In genomic region chr17:20948984-20949777, GRCh38 we compare ENCODE assay signal across 2 cellular contexts.
TF ChIP-seq lines count a peak whose summit lies in the region.

No MANE protein-coding gene starts in this region.

TF ChIP-seq in HepG2, 621 proteins besides CTCF, POLR2A, EP300 and RAD21:
- TF ChIP-seq FOXO4 (CRISPR knock-in tag; conservative IDR thresholded peaks at IDR 0.05) (no peak), ZNF24 (IDR thresholded peaks at IDR 0.05) (no peak), MAFK (conservative IDR thresholded peaks at IDR 0.05 in 1 of 2, IDR thresholded peaks at IDR 0.05 in 1 of 2; ENCODE audit: low read length in 2 of 2) (peak; percentile 58 to 75), MAFF (IDR thresholded peaks at IDR 0.05; ENCODE audit: low read depth, low read length) (peak; percentile 71), ZNF280B (CRISPR knock-in tag; IDR thresholded peaks at IDR 0.05; ENCODE audit: borderline replicate concordance) (no peak), ZNF205 (CRISPR knock-in tag; IDR thresholded peaks at IDR 0.05) (no peak)

TF ChIP-seq in WTC11, 78 proteins besides CTCF, POLR2A, EP300 and RAD21:
- no peak for TF ChIP-seq ZNF121 (CRISPR knock-in tag; IDR thresholded peaks at IDR 0.05)
- TF ChIP-seq TCF7 (CRISPR knock-in tag; IDR thresholded peaks at IDR 0.05; ENCODE audit: low read depth) = no peak
- no peak for TF ChIP-seq ZNF232 (CRISPR knock-in tag; IDR thresholded peaks at IDR 0.05)
- TF ChIP-seq NFYB (CRISPR knock-in tag; conservative IDR thresholded peaks at IDR 0.05; ENCODE audit: low read depth) = no peak
- no peak for TF ChIP-seq ARID4B (CRISPR knock-in tag; IDR thresholded peaks at IDR 0.05; ENCODE audit: borderline replicate concordance)
- TF ChIP-seq ZMAT4 (CRISPR knock-in tag; IDR thresholded peaks at IDR 0.05) = no peak
- no peak for TF ChIP-seq ATF3 (CRISPR knock-in tag; conservative IDR thresholded peaks at IDR 0.05)
- no peak for TF ChIP-seq E2F1 (CRISPR knock-in tag; IDR thresholded peaks at IDR 0.05)
- no peak for TF ChIP-seq USF1 (CRISPR knock-in tag; IDR thresholded peaks at IDR 0.05)
